In the genomic region with DNA sequence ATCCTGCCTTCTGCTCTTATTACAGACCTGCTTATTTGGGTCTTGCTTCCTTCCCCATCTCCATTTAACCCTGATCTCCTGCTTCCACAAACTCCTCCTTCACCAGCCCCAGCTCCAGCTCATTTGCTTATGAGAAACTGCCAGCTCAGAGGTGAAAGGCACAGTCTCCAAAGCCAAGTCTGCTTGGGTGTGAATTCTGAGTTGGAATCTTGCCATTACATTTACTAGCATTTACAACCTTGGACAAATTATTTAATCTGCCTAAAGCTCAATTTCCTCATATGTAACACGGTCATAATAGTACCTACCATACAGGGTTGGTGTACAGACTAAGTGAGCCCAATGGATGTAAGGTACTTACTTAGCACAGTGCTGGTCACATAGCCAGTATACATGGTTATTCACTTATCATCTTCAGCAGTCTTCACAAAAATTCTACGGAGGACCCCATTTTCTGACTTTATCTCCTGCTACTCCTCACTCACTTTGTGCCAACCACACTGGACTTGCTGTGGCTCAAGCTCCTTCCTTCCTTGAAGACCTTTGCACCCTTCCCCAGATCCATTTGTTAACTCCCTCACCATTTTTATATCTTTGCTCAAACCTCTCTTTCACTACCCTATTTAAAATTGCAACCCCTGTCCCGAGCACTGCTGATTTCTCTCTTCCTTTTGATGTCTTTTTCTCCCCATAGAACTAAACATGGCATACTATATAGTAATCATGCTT, we compare ENCODE assay signal across 24 cellular contexts.
DNase-seq lines count a peak whose midpoint lies in the region; ATAC-seq and TF ChIP-seq lines count a peak whose summit lies in the region.
"Had no signal": no experiment of that assay in that cellular context is flagged by ENCODE, and none has a peak within 500 bp of the region (broad histone marks: within the 10 kb centered on the region; RNA-seq: fewer than 3 reads in every experiment).

No MANE protein-coding gene starts in this region.

- TF ChIP-seq EP300 in SK-N-SH (IDR thresholded peaks at IDR 0.05; ENCODE audit: borderline replicate concordance in 1 of 2, low read depth in 1 of 2, low read length in 1 of 2), result no peak

- TF ChIP-seq RAD21 in SK-N-SH (IDR thresholded peaks at IDR 0.05; ENCODE audit: low read length), result no peak

- WGBS in SK-N-SH (ENCODE audit: low lambda C conversion rate), result 66% methylated on average over 3 of the region's 3 CpGs

- peak overlapping the region; percentile 43 for H3K27ac Mint-ChIP-seq in stimulated activated naive CD8-positive, alpha-beta T cell treated with anti-CD3 and anti-CD28 coated beads, Interleukin-15, Interleukin-2, amounts not matched to agents 100 ng/mL and 50 ng/mL, for 24 hours
- H3K27ac Mint-ChIP-seq in stimulated activated naive CD8-positive, alpha-beta T cell treated with anti-CD3 and anti-CD28 coated beads, Interleukin-15, amount 100 ng/mL, for 72 hours, result no peak overlapping the region
- peak overlapping the region; percentile 1 to 58 for H3K27ac Mint-ChIP-seq in natural killer cell
- H3K27ac Mint-ChIP-seq: activated naive CD4-positive, alpha-beta T cell treated with anti-CD3 and anti-CD28 coated beads, Interleukin-2, amount 10 ng/mL, durations not matched to agents 7 days and 5 days had no signal

- TF ChIP-seq CTCF in colonic mucosa (IDR thresholded peaks at IDR 0.05) (no peak), natural killer cell (IDR thresholded peaks at IDR 0.05) (no peak), SK-N-SH (IDR thresholded peaks at IDR 0.05) (no peak)

- intact Hi-C loops in colonic mucosa (cut with DNase I), result no loop called here
- intact Hi-C loops in natural killer cell (cut with micrococcal nuclease), result no loop called here

- H3K9me2 ChIP-seq in SK-N-SH, result no peaks in the 10 kb centered on the region

- peaks cover 3% of the 10 kb centered on the region for H3K9me3 Mint-ChIP-seq in stimulated activated naive CD8-positive, alpha-beta T cell treated with anti-CD3 and anti-CD28 coated beads, Interleukin-15, Interleukin-2, amounts not matched to agents 100 ng/mL and 50 ng/mL, for 24 hours
- peaks cover 0 to 5% of the 10 kb centered on the region in 2 donors for H3K9me3 Mint-ChIP-seq in stimulated activated naive CD8-positive, alpha-beta T cell treated with anti-CD3 and anti-CD28 coated beads, Interleukin-15, amount 100 ng/mL, for 72 hours
- H3K9me3 Mint-ChIP-seq in natural killer cell, result no peaks in the 10 kb centered on the region
- H3K9me3 Mint-ChIP-seq: activated naive CD4-positive, alpha-beta T cell treated with anti-CD3 and anti-CD28 coated beads, Interleukin-2, amount 10 ng/mL, durations not matched to agents 7 days and 5 days had no signal

- H3K4me2 ChIP-seq in SK-N-SH, result no peak overlapping the region

- H3F3A ChIP-seq in SK-N-SH (replicated peaks; ENCODE audit: insufficient read depth), result no peaks in the 10 kb centered on the region

- H3K27me3 ChIP-seq in colonic mucosa, result no peaks in the 10 kb centered on the region
- no peaks in the 10 kb centered on the region for H3K27me3 ChIP-seq in SK-N-SH (ENCODE audit: insufficient read depth)

- H3K9me3 ChIP-seq in colonic mucosa (no peaks in the 10 kb centered on the region), SK-N-SH (no peaks in the 10 kb centered on the region)
- H3K9me3 ChIP-seq: tibial artery had no signal

- H3K4me1 Mint-ChIP-seq in stimulated activated naive CD8-positive, alpha-beta T cell treated with anti-CD3 and anti-CD28 coated beads, Interleukin-15, Interleukin-2, amounts not matched to agents 100 ng/mL and 50 ng/mL, for 24 hours (ENCODE audit: low read depth), result no peaks in the 10 kb centered on the region
- H3K4me1 Mint-ChIP-seq in stimulated activated naive CD8-positive, alpha-beta T cell treated with anti-CD3 and anti-CD28 coated beads, Interleukin-15, amount 100 ng/mL, for 72 hours, result no peaks in the 10 kb centered on the region
- peaks cover 19 to 29% of the 10 kb centered on the region in 2 donors for H3K4me1 Mint-ChIP-seq in natural killer cell
- H3K4me1 Mint-ChIP-seq: activated naive CD4-positive, alpha-beta T cell treated with anti-CD3 and anti-CD28 coated beads, Interleukin-2, amount 10 ng/mL, durations not matched to agents 7 days and 5 days had no signal

- H3K4me3 ChIP-seq in colonic mucosa (no peak overlapping the region), SK-N-SH (ENCODE audit: low read depth in 2 of 2, low read length in 1 of 2) (no peak overlapping the region)
- H3K4me3 ChIP-seq: tibial artery had no signal

- H3K79me2 ChIP-seq in SK-N-SH (ENCODE audit: insufficient read depth), result no peaks in the 10 kb centered on the region

- H3K36me3 ChIP-seq in colonic mucosa (no peaks in the 10 kb centered on the region), SK-N-SH (replicated peaks in 1 of 2; ENCODE audit: control insufficient read depth in 1 of 2, insufficient read depth in 2 of 2, low read length in 1 of 2) (peaks cover 0 to 9% of the 10 kb centered on the region in 2 experiments)
- H3K36me3 ChIP-seq: tibial artery had no signal

- ATAC-seq in stimulated activated naive CD8-positive, alpha-beta T cell treated with anti-CD3 and anti-CD28 coated beads, Interleukin-15, amount 100 ng/mL, for 72 hours, result no peak
- ATAC-seq in natural killer cell, result no peak
- ATAC-seq: right cardiac atrium had no signal

- H3K4me1 ChIP-seq in colonic mucosa (no peaks in the 10 kb centered on the region), SK-N-SH (ENCODE audit: control insufficient read depth in 1 of 2, insufficient read depth in 2 of 2, low read depth in 1 of 2, low read length in 1 of 2) (no peaks in the 10 kb centered on the region)
- H3K4me1 ChIP-seq: tibial artery had no signal

- CTCF ChIA-PET in SK-N-SH (lab: Yijun Ruan, JAX), result interaction anchor here (1.7 to 4.2 kb wide), 5 partner anchors 12 to 502 kb away, joined by 3 to 18 read pairs (median 9); a partner anchor contains a TSS

- H3K27ac ChIP-seq in colonic mucosa (no peak overlapping the region), SK-N-SH (ENCODE audit: low read depth in 2 of 2, low read length in 1 of 2) (no peak overlapping the region)
- H3K27ac ChIP-seq: epithelial cell of prostate, tibial artery, VCaP had no signal

- H2AFZ ChIP-seq in SK-N-SH (ENCODE audit: low read depth), result no peak overlapping the region

- peaks cover 94% of the 10 kb centered on the region for H3K36me3 Mint-ChIP-seq in stimulated activated naive CD8-positive, alpha-beta T cell treated with anti-CD3 and anti-CD28 coated beads, Interleukin-15, Interleukin-2, amounts not matched to agents 100 ng/mL and 50 ng/mL, for 24 hours (ENCODE audit: low read depth)
- peaks cover 30% of the 10 kb centered on the region for H3K36me3 Mint-ChIP-seq in natural killer cell

- no peaks in the 10 kb centered on the region for H4K20me1 ChIP-seq in SK-N-SH (ENCODE audit: insufficient read depth)

- H3K9ac ChIP-seq in colonic mucosa (ENCODE audit: low read depth in 2 of 2, low read length in 2 of 2), result no peak overlapping the region
- no peak overlapping the region for H3K9ac ChIP-seq in SK-N-SH

- H3K27me3 Mint-ChIP-seq in stimulated activated naive CD8-positive, alpha-beta T cell treated with anti-CD3 and anti-CD28 coated beads, Interleukin-15, Interleukin-2, amounts not matched to agents 100 ng/mL and 50 ng/mL, for 24 hours, result no peaks in the 10 kb centered on the region
- no peaks in the 10 kb centered on the region for H3K27me3 Mint-ChIP-seq in stimulated activated naive CD8-positive, alpha-beta T cell treated with anti-CD3 and anti-CD28 coated beads, Interleukin-15, amount 100 ng/mL, for 72 hours
- H3K27me3 Mint-ChIP-seq in natural killer cell (ENCODE audit: low read depth in 2 of 2), result no peaks in the 10 kb centered on the region
- H3K27me3 Mint-ChIP-seq: activated naive CD4-positive, alpha-beta T cell treated with anti-CD3 and anti-CD28 coated beads, Interleukin-2, amount 10 ng/mL, durations not matched to agents 7 days and 5 days had no signal

- no peak for DNase-seq in stimulated activated naive CD8-positive, alpha-beta T cell treated with anti-CD3 and anti-CD28 coated beads, Interleukin-15, amount 100 ng/mL, for 72 hours
- DNase-seq in colonic mucosa (peak; percentile 29), natural killer cell (no peak), SK-N-SH (no peak), GM19238 (ENCODE audit: insufficient read length, low spot score) (no peak)
- no peak for DNase-seq in central memory CD4-positive, alpha-beta T cell
- DNase-seq: activated CD4-positive, alpha-beta T cell treated with anti-CD3 and anti-CD28 coated beads for 4 hours; activated naive CD4-positive, alpha-beta T cell treated with anti-CD3 and anti-CD28 coated beads, Interleukin-2, amount 10 ng/mL, durations not matched to agents 7 days and 5 days; C1 segment of cervical spinal cord; Calu3; DMS79; hypothalamus; mammary epithelial cell; MV-4-11; NCI-H1436; NCI-H446; NCI-H82; right cardiac atrium; SIG-M5; stimulated activated CD4-positive, alpha-beta T cell treated with anti-CD3 and anti-CD28 coated beads, Interleukin-1b, Interleukin-23, amount 100 ng/mL, for 48 hours; tibial artery had no signal

- POLR2A ChIA-PET in SK-N-SH (lab: Yijun Ruan, JAX), result no interaction called here

- H3K4me3 Mint-ChIP-seq in stimulated activated naive CD8-positive, alpha-beta T cell treated with anti-CD3 and anti-CD28 coated beads, Interleukin-15, Interleukin-2, amounts not matched to agents 100 ng/mL and 50 ng/mL, for 24 hours, result no peak overlapping the region
- no peak overlapping the region for H3K4me3 Mint-ChIP-seq in stimulated activated naive CD8-positive, alpha-beta T cell treated with anti-CD3 and anti-CD28 coated beads, Interleukin-15, amount 100 ng/mL, for 72 hours
- no peak overlapping the region for H3K4me3 Mint-ChIP-seq in natural killer cell
- H3K4me3 Mint-ChIP-seq: activated naive CD4-positive, alpha-beta T cell treated with anti-CD3 and anti-CD28 coated beads, Interleukin-2, amount 10 ng/mL, durations not matched to agents 7 days and 5 days had no signal

TF ChIP-seq in SK-N-SH, 30 proteins besides CTCF, POLR2A, EP300 and RAD21 (continues in another document):
- no peak for TF ChIP-seq FOSL2 (IDR thresholded peaks at IDR 0.05; ENCODE audit: borderline replicate concordance, low read depth)
- TF ChIP-seq, protein P1, sequence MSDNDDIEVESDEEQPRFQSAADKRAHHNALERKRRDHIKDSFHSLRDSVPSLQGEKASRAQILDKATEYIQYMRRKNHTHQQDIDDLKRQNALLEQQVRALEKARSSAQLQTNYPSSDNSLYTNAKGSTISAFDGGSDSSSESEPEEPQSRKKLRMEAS (IDR thresholded peaks at IDR 0.05; ENCODE audit: low read depth), result no peak

Comparison
In these comparisons a context has a peak if more than half of its experiments do, and no peak if none do; other contexts are left out.
1. H3K27ac Mint-ChIP-seq: peak in stimulated activated naive CD8-positive, alpha-beta T cell treated with anti-CD3 and anti-CD28 coated beads, Interleukin-15, Interleukin-2, amounts not matched to agents 100 ng/mL and 50 ng/mL, for 24 hours (single experiment) and natural killer cell (2 of 2); none in stimulated activated naive CD8-positive, alpha-beta T cell treated with anti-CD3 and anti-CD28 coated beads, Interleukin-15, amount 100 ng/mL, for 72 hours (0 of 2).